In genomic region chr2:18911416-18911815, GRCh38 we compare ENCODE assay signal across 13 cellular contexts.
"Had no signal": no experiment of that assay in that cellular context is flagged by ENCODE, and none has a peak within 500 bp of the region (broad histone marks: within the 10 kb centered on the region; RNA-seq: fewer than 3 reads in every experiment).

No MANE protein-coding gene starts in this region.

- H3K79me2 ChIP-seq: parathyroid adenoma had no signal

- ATAC-seq: body of pancreas; stimulated activated effector memory CD8-positive, alpha-beta T cell treated with anti-CD3 and anti-CD28 coated beads, Interleukin-12 subunit alpha, Interleukin-12 subunit beta, amount 100 ng/mL, for 72 hours had no signal

- H3K4me3 Mint-ChIP-seq: stimulated activated effector memory CD8-positive, alpha-beta T cell treated with anti-CD3 and anti-CD28 coated beads, Interleukin-12 subunit alpha, Interleukin-12 subunit beta, amount 100 ng/mL, for 72 hours had no signal

- H3K9me3 Mint-ChIP-seq: activated T-helper 2 cell treated with anti-CD3 and anti-CD28 coated beads, Interferon-gamma antibody, Interleukin-2, Interleukin-4, amounts not matched to agents 10 μg/mL and 5 μg/mL and 100 μg/mL, durations not matched to agents 14 hours and 24 hours and 36 hours; stimulated activated effector memory CD8-positive, alpha-beta T cell treated with anti-CD3 and anti-CD28 coated beads, Interleukin-12 subunit alpha, Interleukin-12 subunit beta, amount 100 ng/mL, for 72 hours had no signal

- DNase-seq: activated CD4-positive, alpha-beta T cell treated with anti-CD3 and anti-CD28 coated beads, Interleukin-2, amount 50 U/mL, for 1 hour; activated CD4-positive, CD25-positive, alpha-beta regulatory T cell; activated naive CD4-positive, alpha-beta T cell treated with anti-CD3 and anti-CD28 coated beads, Interleukin-2, amount 50 U/mL, for 16 hours; activated T-cell treated with anti-CD3 and anti-CD28 coated beads for 4 hours; dermis blood vessel endothelial cell; erythroblast; retina; T-helper 2 cell had no signal

- H3K27ac ChIP-seq: body of pancreas, parathyroid adenoma had no signal

- H3K27ac Mint-ChIP-seq: activated T-helper 2 cell treated with anti-CD3 and anti-CD28 coated beads, Interferon-gamma antibody, Interleukin-2, Interleukin-4, amounts not matched to agents 10 μg/mL and 5 μg/mL and 100 μg/mL, durations not matched to agents 14 hours and 24 hours and 36 hours; stimulated activated effector memory CD8-positive, alpha-beta T cell treated with anti-CD3 and anti-CD28 coated beads, Interleukin-12 subunit alpha, Interleukin-12 subunit beta, amount 100 ng/mL, for 72 hours had no signal

- H3K36me3 Mint-ChIP-seq: stimulated activated effector memory CD8-positive, alpha-beta T cell treated with anti-CD3 and anti-CD28 coated beads, Interleukin-12 subunit alpha, Interleukin-12 subunit beta, amount 100 ng/mL, for 72 hours had no signal

- H2AFZ ChIP-seq: parathyroid adenoma had no signal

- H3K9ac ChIP-seq: parathyroid adenoma had no signal

- H3K9me3 ChIP-seq: body of pancreas, tibial artery had no signal

- H3K36me3 ChIP-seq: tibial artery had no signal

- H3K4me1 ChIP-seq: body of pancreas, parathyroid adenoma had no signal

- H3K27me3 ChIP-seq: body of pancreas, tibial artery had no signal

- H3K4me3 ChIP-seq: body of pancreas, tibial artery had no signal

- H3K4me1 Mint-ChIP-seq: stimulated activated effector memory CD8-positive, alpha-beta T cell treated with anti-CD3 and anti-CD28 coated beads, Interleukin-12 subunit alpha, Interleukin-12 subunit beta, amount 100 ng/mL, for 72 hours had no signal
